ENCODE assay signal across 20 cellular contexts in genomic region chr3:33128706-33129105, GRCh38. TPM values are rescaled to one million over a fixed set of nuclear protein-coding genes. Genes with fewer than 3 reads are reported as not detected.
A peak's percentile ranks its signal among the peaks of the same experiment; 100 is the strongest.
DNase-seq lines count a peak whose midpoint lies in the region; ATAC-seq, FAIRE-seq and TF ChIP-seq lines count a peak whose summit lies in the region.
"Had no signal": no experiment of that assay in that cellular context is flagged by ENCODE, and none has a peak within 500 bp of the region (broad histone marks: within the 10 kb centered on the region; RNA-seq: fewer than 3 reads in every experiment).

No MANE protein-coding gene starts in this region.

- DNase-seq in AG10803 (ENCODE audit: low read depth) (peak; percentile 24), HCT116 (ENCODE audit: low read depth, low spot score) (no peak), K562 (ENCODE audit: extremely low read depth in 1 of 4, low spot score in 3 of 4) (no peak), neural progenitor cell (ENCODE audit: low spot score) (peak; percentile 70), DMS53 treated with DMSO at 0.1 percent for 48 hours (lab: John Stamatoyannopoulos, UW; ENCODE audit: unreplicated experiment) (no peak), hepatocyte (ENCODE audit: low spot score) (no peak), endothelial cell (ENCODE audit: low spot score) (no peak)
- DNase-seq: activated CD4-positive, alpha-beta T cell treated with anti-CD3 and anti-CD28 coated beads, Interleukin-2, amount 50 U/mL, for 1 hour; activated effector memory CD4-positive, alpha-beta T cell treated with anti-CD3 and anti-CD28 coated beads, Interleukin-2, amount 50 U/mL, for 16 hours; amniotic stem cell; CD8-positive, alpha-beta T cell; DND-41; NCI-H187 treated with DMSO at 0.1 percent for 48 hours; NCI-H510A; stimulated activated naive B cell treated with anti-CD40 and anti-IgM and Interleukin-4, amounts not matched to agents 10 μg/mL and 1 μg/mL and 100 μg/mL, for 72 hours had no signal

- H3K27ac ChIP-seq in HCT116 (ENCODE audit: low read depth, low read length) (no peak overlapping the region), K562 (ENCODE audit: extremely low read depth, low read depth, low read length) (no peak overlapping the region), neural progenitor cell (no peak overlapping the region), hepatocyte (no peak overlapping the region)
- H3K27ac ChIP-seq: right atrium auricular region, tibial nerve had no signal

- in situ Hi-C loops in K562 (cut with MboI), result no loop called here

- H3K27ac Mint-ChIP-seq in neural progenitor cell, result no peak overlapping the region
- H3K27ac Mint-ChIP-seq in endothelial cell (ENCODE audit: unreplicated experiment), result no peak overlapping the region
- H3K27ac Mint-ChIP-seq: CD8-positive, alpha-beta T cell; dendritic cell treated with granulocyte-macrophage colony-stimulating factor and Interleukin-4, amounts not matched to agents 40 ng/mL and 50 ng/mL, for 4 days; stimulated activated naive B cell treated with anti-CD40 and anti-IgM and Interleukin-4, amounts not matched to agents 10 μg/mL and 1 μg/mL and 100 μg/mL, for 72 hours had no signal

- no peak overlapping the region for H3K4me2 ChIP-seq in HCT116 (ENCODE audit: low read length)
- no peak overlapping the region for H3K4me2 ChIP-seq in K562 (ENCODE audit: insufficient read depth, low read length)
- peak overlapping the region; percentile 2 for H3K4me2 ChIP-seq in neural progenitor cell
- H3K4me2 ChIP-seq in hepatocyte, result no peak overlapping the region

- CTCF ChIA-PET in HCT116 (lab: Charles Lee) (interaction anchor here (1.2 to 5.0 kb wide), 2 partner anchors 55 to 245 kb away, joined by 3 to 172 read pairs; no protein-coding TSS in a partner anchor), K562 (lab: Yijun Ruan, JAX; ENCODE audit: low intra/inter-chr PET ratio) (no interaction called here)

- POLR2A ChIA-PET in HCT116 (lab: Charles Lee), result no interaction called here
- POLR2A ChIA-PET in K562 (lab: Yijun Ruan, JAX), result no interaction called here

- intact Hi-C loops in HCT116 (cut with micrococcal nuclease) (no loop called here), K562 (cut with micrococcal nuclease) (no loop called here)

- H3K36me3 ChIP-seq in HCT116 (ENCODE audit: control insufficient read depth in 1 of 2, insufficient read depth in 2 of 2, low read length in 2 of 2) (peaks cover 21 to 26% of the 10 kb centered on the region in 2 experiments; a peak in 3 of 4 replicates), K562 (ENCODE audit: control insufficient read depth, insufficient read depth, low read length) (peaks cover 59% of the 10 kb centered on the region), neural progenitor cell (no peaks in the 10 kb centered on the region), hepatocyte (replicated peaks; ENCODE audit: insufficient read depth, low read depth) (no peaks in the 10 kb centered on the region)

- TF ChIP-seq EP300 in K562 (IDR thresholded peaks at IDR 0.05; ENCODE audit: low read length), result no peak

- H3K36me3 Mint-ChIP-seq in neural progenitor cell (peaks cover 19% of the 10 kb centered on the region), endothelial cell (ENCODE audit: low read depth, unreplicated experiment) (peaks cover 4% of the 10 kb centered on the region)

- no peak for TF ChIP-seq RAD21 in HCT116 (IDR thresholded peaks at IDR 0.05; ENCODE audit: low read depth)
- TF ChIP-seq RAD21 in K562 (CRISPR knock-in tag; conservative IDR thresholded peaks at IDR 0.05 in 1 of 2, IDR thresholded peaks at IDR 0.05 in 1 of 2), result no peak

- H3K4me1 ChIP-seq in HCT116 (ENCODE audit: control insufficient read depth in 1 of 2, insufficient read depth in 2 of 2, low read length in 2 of 2) (peaks cover 0 to 2% of the 10 kb centered on the region in 2 experiments; a peak in 1 of 4 replicates), K562 (replicated peaks in 1 of 2; ENCODE audit: control insufficient read depth in 2 of 2, insufficient read depth in 2 of 2, low read length in 2 of 2) (no peaks in the 10 kb centered on the region; a peak in 1 of 5 replicates), neural progenitor cell (peaks cover 8% of the 10 kb centered on the region), hepatocyte (ENCODE audit: insufficient read depth) (no peaks in the 10 kb centered on the region)
- H3K4me1 ChIP-seq: right atrium auricular region had no signal

- no peaks in the 10 kb centered on the region for H3F3A ChIP-seq in neural progenitor cell (ENCODE audit: low read depth)

- H3K9me1 ChIP-seq in K562 (ENCODE audit: control insufficient read depth, insufficient read depth, low read length), result no peaks in the 10 kb centered on the region

- H3K27me3 Mint-ChIP-seq in neural progenitor cell (ENCODE audit: insufficient read depth, low read depth) (no peaks in the 10 kb centered on the region), endothelial cell (ENCODE audit: unreplicated experiment) (no peaks in the 10 kb centered on the region)
- H3K27me3 Mint-ChIP-seq: dendritic cell treated with granulocyte-macrophage colony-stimulating factor and Interleukin-4, amounts not matched to agents 40 ng/mL and 50 ng/mL, for 4 days; stimulated activated naive B cell treated with anti-CD40 and anti-IgM and Interleukin-4, amounts not matched to agents 10 μg/mL and 1 μg/mL and 100 μg/mL, for 72 hours had no signal

- no peak overlapping the region for H3K4me3 Mint-ChIP-seq in neural progenitor cell
- no peak overlapping the region for H3K4me3 Mint-ChIP-seq in endothelial cell (ENCODE audit: unreplicated experiment)
- H3K4me3 Mint-ChIP-seq: CD8-positive, alpha-beta T cell; dendritic cell treated with granulocyte-macrophage colony-stimulating factor and Interleukin-4, amounts not matched to agents 40 ng/mL and 50 ng/mL, for 4 days; stimulated activated naive B cell treated with anti-CD40 and anti-IgM and Interleukin-4, amounts not matched to agents 10 μg/mL and 1 μg/mL and 100 μg/mL, for 72 hours had no signal

- no peak for FAIRE-seq in K562 (lab: Jason Lieb, UNC)
- FAIRE-seq: GM18507 had no signal

- WGBS in K562 (ENCODE audit: insufficient coverage, low coverage, missing lambda C conversion rate), result 17% methylated on average over 1 of the region's 1 CpG
- WGBS in hepatocyte (ENCODE audit: low lambda C conversion rate, missing lambda C conversion rate), result 50% methylated on average over 1 of the region's 1 CpG

- no peaks in the 10 kb centered on the region for H3K4me1 Mint-ChIP-seq in neural progenitor cell
- H3K4me1 Mint-ChIP-seq in endothelial cell (ENCODE audit: unreplicated experiment), result no peaks in the 10 kb centered on the region

- no peak for TF ChIP-seq POLR2A in HCT116 (IDR thresholded peaks at IDR 0.05; ENCODE audit: borderline replicate concordance, extremely low read depth, insufficient read depth, insufficient read length)
- TF ChIP-seq POLR2A in K562 (conservative IDR thresholded peaks at IDR 0.05), result no peak

- H3K9me3 ChIP-seq in HCT116 (ENCODE audit: control insufficient read depth in 1 of 2, insufficient read depth in 1 of 2, low read depth in 1 of 2, low read length in 2 of 2) (no peaks in the 10 kb centered on the region), K562 (replicated peaks; ENCODE audit: control insufficient read depth, insufficient read depth, low read depth, low read length) (no peaks in the 10 kb centered on the region), neural progenitor cell (ENCODE audit: low read depth) (no peaks in the 10 kb centered on the region), hepatocyte (ENCODE audit: low read depth) (no peaks in the 10 kb centered on the region)
- H3K9me3 ChIP-seq: right atrium auricular region, tibial nerve had no signal

- peak; percentile 55 for ATAC-seq in HCT116
- ATAC-seq in K562, result peak; percentile 30; the same call in 1 of the 3 replicates
- no peak for ATAC-seq in GM18868 (IDR thresholded peaks at IDR 0.05; ENCODE audit: unreplicated experiment)
- ATAC-seq: CD8-positive, alpha-beta T cell; stimulated activated naive B cell treated with anti-CD40 and anti-IgM and Interleukin-4, amounts not matched to agents 10 μg/mL and 1 μg/mL and 100 μg/mL, for 72 hours had no signal

- H4K20me1 ChIP-seq in HCT116 (ENCODE audit: insufficient read depth), result no peaks in the 10 kb centered on the region
- no peaks in the 10 kb centered on the region for H4K20me1 ChIP-seq in K562 (replicated peaks; ENCODE audit: control insufficient read depth, insufficient read depth, low read length)
- no peaks in the 10 kb centered on the region for H4K20me1 ChIP-seq in neural progenitor cell (ENCODE audit: low read depth)
- no peaks in the 10 kb centered on the region for H4K20me1 ChIP-seq in hepatocyte (ENCODE audit: insufficient read depth, poor library complexity, severe bottlenecking)

- H3K27me3 ChIP-seq in HCT116 (ENCODE audit: insufficient read depth, low read length) (no peaks in the 10 kb centered on the region), K562 (ENCODE audit: control insufficient read depth in 2 of 2, insufficient read depth in 2 of 2, low read length in 2 of 2) (no peaks in the 10 kb centered on the region), neural progenitor cell (no peaks in the 10 kb centered on the region), hepatocyte (no peaks in the 10 kb centered on the region)
- H3K27me3 ChIP-seq: right atrium auricular region, tibial nerve had no signal

- H3K79me2 ChIP-seq in HCT116 (ENCODE audit: insufficient read depth, low read length), result no peaks in the 10 kb centered on the region
- no peaks in the 10 kb centered on the region for H3K79me2 ChIP-seq in K562 (ENCODE audit: control insufficient read depth, insufficient read depth, low read length)
- H3K79me2 ChIP-seq in neural progenitor cell (ENCODE audit: low read depth), result no peaks in the 10 kb centered on the region
- no peaks in the 10 kb centered on the region for H3K79me2 ChIP-seq in hepatocyte

- TF ChIP-seq CTCF in AG10803 (conservative IDR thresholded peaks at IDR 0.05; ENCODE audit: low read length) (no peak), HCT116 (IDR thresholded peaks at IDR 0.05 in 2 of 3, conservative IDR thresholded peaks at IDR 0.05 in 1 of 3; ENCODE audit: borderline replicate concordance in 1 of 3, insufficient read depth in 1 of 3, low read depth in 2 of 3, low read length in 2 of 3) (no peak), K562 (IDR thresholded peaks at IDR 0.05 in 2 of 3, conservative IDR thresholded peaks at IDR 0.05 in 1 of 3; ENCODE audit: insufficient read depth in 2 of 3, low read depth in 1 of 3, low read length in 3 of 3) (no peak), neural progenitor cell (IDR thresholded peaks at IDR 0.05) (no peak), hepatocyte (IDR thresholded peaks at IDR 0.05; ENCODE audit: poor library complexity) (no peak), endothelial cell (IDR thresholded peaks at IDR 0.05; ENCODE audit: unreplicated experiment) (no peak)

- H3K9me3 Mint-ChIP-seq in neural progenitor cell, result no peaks in the 10 kb centered on the region
- H3K9me3 Mint-ChIP-seq in endothelial cell (ENCODE audit: unreplicated experiment), result no peaks in the 10 kb centered on the region
- H3K9me3 Mint-ChIP-seq: CD8-positive, alpha-beta T cell; dendritic cell treated with granulocyte-macrophage colony-stimulating factor and Interleukin-4, amounts not matched to agents 40 ng/mL and 50 ng/mL, for 4 days; stimulated activated naive B cell treated with anti-CD40 and anti-IgM and Interleukin-4, amounts not matched to agents 10 μg/mL and 1 μg/mL and 100 μg/mL, for 72 hours had no signal

- no peak overlapping the region for H3K4me3 ChIP-seq in AG10803 (ENCODE audit: low read length)
- no peak overlapping the region for H3K4me3 ChIP-seq in HCT116 (replicated peaks in 1 of 2; ENCODE audit: low read depth in 1 of 2, low read length in 2 of 2)
- H3K4me3 ChIP-seq in K562, result no peak overlapping the region
- H3K4me3 ChIP-seq in neural progenitor cell, result no peak overlapping the region
- no peak overlapping the region for H3K4me3 ChIP-seq in hepatocyte
- H3K4me3 ChIP-seq: right atrium auricular region, tibial nerve had no signal

- no TSS peak for BruUV-seq in HCT116 (replicated peaks; lab: Mats Ljungman, UMichigan)
- BruUV-seq in K562 (replicated peaks; lab: Mats Ljungman, UMichigan), result no TSS peak

- RAD21 ChIA-PET in HCT116 (lab: Charles Lee; ENCODE audit: low non-redundant PET in 1 of 2, low total read pairs in 2 of 2, uncharacterized antibody in 2 of 2, unreplicated experiment in 2 of 2), result no interaction called here

- no peaks in the 10 kb centered on the region for H3K9me2 ChIP-seq in HCT116 (ENCODE audit: insufficient read depth)
- H3K9me2 ChIP-seq in hepatocyte (replicated peaks; ENCODE audit: insufficient read depth), result no peaks in the 10 kb centered on the region

- H3K9ac ChIP-seq in HCT116 (ENCODE audit: low read length) (no peak overlapping the region), K562 (ENCODE audit: insufficient read depth in 1 of 2, low read depth in 2 of 2, low read length in 2 of 2) (no peak overlapping the region), neural progenitor cell (no peak overlapping the region)

- H2AFZ ChIP-seq in HCT116 (ENCODE audit: low read depth, low read length, poor library complexity, severe bottlenecking), result no peak overlapping the region
- no peak overlapping the region for H2AFZ ChIP-seq in K562 (ENCODE audit: low read depth, low read length)
- H2AFZ ChIP-seq in neural progenitor cell (replicated peaks), result peak overlapping the region; percentile 3
- H2AFZ ChIP-seq in hepatocyte, result no peak overlapping the region

RNA-seq across cellular contexts. Expression of gene CRTAP, which starts 14.9 kb away (rescaled TPM):
- total RNA-seq in HCT116 (2021; ENCODE audit: unreplicated experiment) (104 TPM), K562 (2014; rRNA removed) (32.2 and 44.3 TPM in 2 replicates), K562 (2014; rRNA removed; fragmentation: Illumina TruSeq; extraction: Trizol) (45.9 and 48.2 TPM in 2 replicates), K562 (2015; rRNA removed; fragmentation: Illumina TruSeq; extraction: Trizol) (53.0 and 53.7 TPM in 2 replicates), K562 (2021) (78.4 and 79.0 TPM in 2 replicates), neural progenitor cell (ENCODE audit: low replicate concordance) (127 and 137 TPM in 2 replicates), hepatocyte (178 and 201 TPM in 2 replicates), endothelial cell (ENCODE audit: unreplicated experiment) (341 TPM)
- 74.2 and 101 TPM in 2 replicates for polyA plus RNA-seq in HCT116 (2012)
- 33.2 and 42.2 TPM in 2 replicates for total RNA-seq in K562 (2011; cell fraction: chromatin; rRNA removed; ENCODE audit: low replicate concordance)
- 24.0 and 29.7 TPM in 2 replicates for total RNA-seq in K562 (2011; cell fraction: nucleolus; rRNA removed)
- 70.5 and 79.8 TPM in 2 replicates for total RNA-seq in K562 (2011; cell fraction: nucleoplasm; rRNA removed)
- polyA plus RNA-seq in K562 (2011; rRNA removed) (102 and 121 TPM in 2 replicates), K562 (2014; fragmentation: Illumina TruSeq; extraction: Trizol) (84.8 and 96.3 TPM in 2 replicates), K562 (2014; fragmentation: Nextera tagmentation; extraction: Ambion mirVana) (10 to 100 TPM in 1 of 2 experiments, 1 to 10 TPM in 1; 10.0 to 10.1 TPM), K562 (2014; rRNA removed) (56.0 and 57.9 TPM in 2 replicates), hepatocyte (125 and 127 TPM in 2 replicates)
- 92.4 and 105 TPM in 2 replicates for polyA plus RNA-seq in K562 (2011; cell fraction: cytosol; rRNA removed)
- 18.5 and 26.1 TPM in 2 replicates for polyA plus RNA-seq in K562 (2011; cell fraction: nucleus; rRNA removed)
- 77.1 and 115 TPM in 2 replicates for polyA plus RNA-seq in K562 (2012)
- 72.7 and 87.4 TPM in 2 replicates for polyA minus RNA-seq in K562 (2011; rRNA and poly(A)+ RNA removed)
- 47.1 and 51.0 TPM in 2 replicates for polyA minus RNA-seq in K562 (2011; cell fraction: cytosol; rRNA and poly(A)+ RNA removed)
- 6.2 and 6.4 TPM in 2 replicates for polyA minus RNA-seq in K562 (2011; cell fraction: nucleus; rRNA and poly(A)+ RNA removed)

RNA-seq across cellular contexts. Expression of gene GLB1, which starts 31.8 kb away (rescaled TPM):
- total RNA-seq in HCT116 (2021; ENCODE audit: unreplicated experiment), result 35.6 TPM
- 29.4 and 36.2 TPM in 2 replicates for polyA plus RNA-seq in HCT116 (2012)
- 79.2 and 97.0 TPM in 2 replicates for total RNA-seq in K562 (2011; cell fraction: chromatin; rRNA removed; ENCODE audit: low replicate concordance)
- total RNA-seq in K562 (2011; cell fraction: nucleolus; rRNA removed), result 133 and 137 TPM in 2 replicates
- 92.6 and 108 TPM in 2 replicates for total RNA-seq in K562 (2011; cell fraction: nucleoplasm; rRNA removed)
- 32.2 and 37.6 TPM in 2 replicates for total RNA-seq in K562 (2014; rRNA removed)
- total RNA-seq in K562 (2014; rRNA removed; fragmentation: Illumina TruSeq; extraction: Trizol), result 36.3 and 44.2 TPM in 2 replicates
- 49.1 and 49.2 TPM in 2 replicates for total RNA-seq in K562 (2015; rRNA removed; fragmentation: Illumina TruSeq; extraction: Trizol)
- total RNA-seq in K562 (2021), result 59.8 and 62.5 TPM in 2 replicates
- polyA plus RNA-seq in K562 (2011; rRNA removed), result 46.3 and 69.6 TPM in 2 replicates
- 57.6 and 65.0 TPM in 2 replicates for polyA plus RNA-seq in K562 (2011; cell fraction: cytosol; rRNA removed)
- polyA plus RNA-seq in K562 (2011; cell fraction: nucleus; rRNA removed), result 48.7 and 58.2 TPM in 2 replicates
- polyA plus RNA-seq in K562 (2012), result 56.7 and 94.0 TPM in 2 replicates
- 54.3 and 62.1 TPM in 2 replicates for polyA plus RNA-seq in K562 (2014; fragmentation: Illumina TruSeq; extraction: Trizol)
- polyA plus RNA-seq in K562 (2014; fragmentation: Nextera tagmentation; extraction: Ambion mirVana), result 10 to 100 TPM; 77.6 to 85.9 TPM
- polyA plus RNA-seq in K562 (2014; rRNA removed), result 33.5 and 33.7 TPM in 2 replicates
- polyA minus RNA-seq in K562 (2011; rRNA and poly(A)+ RNA removed), result 54.1 and 65.3 TPM in 2 replicates
- 44.3 and 55.8 TPM in 2 replicates for polyA minus RNA-seq in K562 (2011; cell fraction: cytosol; rRNA and poly(A)+ RNA removed)
- polyA minus RNA-seq in K562 (2011; cell fraction: nucleus; rRNA and poly(A)+ RNA removed), result 30.4 and 50.2 TPM in 2 replicates
- 49.5 and 87.9 TPM in 2 replicates for total RNA-seq in neural progenitor cell (ENCODE audit: low replicate concordance)
- total RNA-seq in hepatocyte, result 174 and 251 TPM in 2 replicates
- polyA plus RNA-seq in hepatocyte, result 163 and 176 TPM in 2 replicates
- total RNA-seq in endothelial cell (ENCODE audit: unreplicated experiment), result 84.6 TPM

RNA-seq across cellular contexts. Expression of gene TMPPE, which starts 31.8 kb away (rescaled TPM):
- total RNA-seq in HCT116 (2021; ENCODE audit: unreplicated experiment) (4.1 TPM), K562 (2014; rRNA removed) (3.1 and 4.7 TPM in 2 replicates), K562 (2014; rRNA removed; fragmentation: Illumina TruSeq; extraction: Trizol) (4.5 and 5.2 TPM in 2 replicates), K562 (2015; rRNA removed; fragmentation: Illumina TruSeq; extraction: Trizol) (5.8 and 5.9 TPM in 2 replicates), K562 (2021) (8.0 and 8.4 TPM in 2 replicates), neural progenitor cell (ENCODE audit: low replicate concordance) (2.2 and 2.5 TPM in 2 replicates), hepatocyte (3.3 and 3.7 TPM in 2 replicates), endothelial cell (ENCODE audit: unreplicated experiment) (9.8 TPM)
- polyA plus RNA-seq in HCT116 (2012), result 0.72 and 0.87 TPM in 2 replicates
- total RNA-seq in K562 (2011; cell fraction: chromatin; rRNA removed; ENCODE audit: low replicate concordance), result 40.9 and 48.8 TPM in 2 replicates
- total RNA-seq in K562 (2011; cell fraction: nucleolus; rRNA removed), result 39.2 and 40.9 TPM in 2 replicates
- total RNA-seq in K562 (2011; cell fraction: nucleoplasm; rRNA removed), result 41.9 and 44.7 TPM in 2 replicates
- polyA plus RNA-seq in K562 (2011; rRNA removed) (3.2 and 4.6 TPM in 2 replicates), K562 (2014; fragmentation: Illumina TruSeq; extraction: Trizol) (2.0 and 2.1 TPM in 2 replicates), K562 (2014; fragmentation: Nextera tagmentation; extraction: Ambion mirVana) (under 1 TPM; 0.08 to 0.32 TPM), K562 (2014; rRNA removed) (3.0 TPM in 2 replicates), hepatocyte (1.1 and 1.4 TPM in 2 replicates)
- 4.0 and 5.7 TPM in 2 replicates for polyA plus RNA-seq in K562 (2011; cell fraction: cytosol; rRNA removed)
- 8.2 and 8.6 TPM in 2 replicates for polyA plus RNA-seq in K562 (2011; cell fraction: nucleus; rRNA removed)
- polyA plus RNA-seq in K562 (2012), result 1.1 and 1.7 TPM in 2 replicates
- polyA minus RNA-seq in K562 (2011; rRNA and poly(A)+ RNA removed), result 15.4 and 17.8 TPM in 2 replicates
- 6.3 and 7.1 TPM in 2 replicates for polyA minus RNA-seq in K562 (2011; cell fraction: cytosol; rRNA and poly(A)+ RNA removed)
- polyA minus RNA-seq in K562 (2011; cell fraction: nucleus; rRNA and poly(A)+ RNA removed), result 16.0 and 22.5 TPM in 2 replicates

Comparison
In these comparisons a context has a peak if more than half of its experiments do, and no peak if none do; other contexts are left out.
1. DNase-seq: peak in AG10803 (single experiment) and neural progenitor cell (single experiment); none in HCT116 (single experiment), K562 (0 of 4), DMS53 treated with DMSO at 0.1 percent for 48 hours (single experiment), hepatocyte (single experiment) and endothelial cell (single experiment).